15 cellular contexts compared by ENCODE assay signal in genomic region chr2:169071455-169071854, GRCh38. TPM values are rescaled to one million over a fixed set of nuclear protein-coding genes. Genes with fewer than 3 reads are reported as not detected.
DNase-seq lines count a peak whose midpoint lies in the region; ATAC-seq and TF ChIP-seq lines count a peak whose summit lies in the region.
"Had no signal": no experiment of that assay in that cellular context is flagged by ENCODE, and none has a peak within 500 bp of the region (broad histone marks: within the 10 kb centered on the region; RNA-seq: fewer than 3 reads in every experiment).

No MANE protein-coding gene starts in this region.

- no peak overlapping the region for H3K23ac ChIP-seq in neuronal stem cell (ENCODE audit: low read depth, low read length, poor library complexity)

- in situ Hi-C loops in HAP-1 (cut with MboI; ENCODE audit: low sequenced_read_pairs): no loop called here

- DNase-seq in MCF 10A (ENCODE audit: unreplicated experiment) (peak; percentile 87), breast epithelium (ENCODE audit: low spot score in 2 of 2) (no peak), NB4 (ENCODE audit: low read depth) (peak; percentile 74), HuH-7 (ENCODE audit: low spot score) (no peak), neuronal stem cell (ENCODE audit: low spot score) (no peak), HAP-1 (ENCODE audit: low spot score in 2 of 2) (no peak)
- DNase-seq: activated gamma-delta T cell treated with Interleukin-2 at 50 U/mL for 16 hours, natural killer cell, NCI-H1930 had no signal

- CTCF ChIA-PET in MCF 10A (lab: Yijun Ruan, JAX): interaction anchor here (0.9 to 1.2 kb wide), 4 partner anchors 15 to 122 kb away, joined by 3 to 4 read pairs (median 4); no protein-coding TSS in a partner anchor

- H4K8ac ChIP-seq in neuronal stem cell (ENCODE audit: low read depth, low read length): no peak overlapping the region

- POLR2A ChIA-PET in MCF 10A (lab: Yijun Ruan, JAX): interaction anchor here (0.6 to 1.9 kb wide), 14 partner anchors 9 to 371 kb away, joined by 3 to 11 read pairs (median 4); no protein-coding TSS in a partner anchor

- intact Hi-C loops in MCF 10A (cut with micrococcal nuclease): no loop called here
- intact Hi-C loops in breast epithelium (cut with DNase I; ENCODE audit: low total_unique reads): no loop called here

- no peaks in the 10 kb centered on the region for H3K36me3 ChIP-seq in breast epithelium
- no peaks in the 10 kb centered on the region for H3K36me3 ChIP-seq in subcutaneous abdominal adipose tissue (ENCODE audit: control insufficient read depth in 5 of 5, insufficient read depth in 5 of 5, low read length in 5 of 5)
- H3K36me3 ChIP-seq in neuronal stem cell (replicated peaks in 1 of 2; ENCODE audit: control insufficient read depth in 2 of 2, insufficient read depth in 2 of 2, low read length in 2 of 2): no peaks in the 10 kb centered on the region
- no peaks in the 10 kb centered on the region for H3K36me3 ChIP-seq in HAP-1 (replicated peaks)

- no peaks in the 10 kb centered on the region for H3K36me3 Mint-ChIP-seq in MCF 10A (ENCODE audit: insufficient read depth, unreplicated experiment)
- H3K36me3 Mint-ChIP-seq: natural killer cell had no signal

- no peak overlapping the region for H2AFZ ChIP-seq in neuronal stem cell (ENCODE audit: low read length)
- H2AFZ ChIP-seq: GM23338, PC-9 had no signal

- WGBS in neuronal stem cell (ENCODE audit: extremely low coverage in 2 of 2, insufficient read length in 2 of 2, insufficient replicate concordance in 1 of 2), 2 donors: no CpG with 5 or more reads among the region's 5 CpGs

- no peak overlapping the region for H3K4me2 ChIP-seq in neuronal stem cell (ENCODE audit: insufficient read depth, low read length, poor library complexity, severe bottlenecking)
- H3K4me2 ChIP-seq: GM23338, PC-9 had no signal

- TF ChIP-seq POLR2A in breast epithelium (IDR thresholded peaks at IDR 0.05) (no peak), NB4 (IDR thresholded peaks at IDR 0.05; ENCODE audit: extremely low read depth, insufficient read length) (no peak)

- H2BK120ac ChIP-seq in neuronal stem cell (ENCODE audit: low read depth, low read length): no peak overlapping the region

- no peaks in the 10 kb centered on the region for H3K9me3 Mint-ChIP-seq in MCF 10A (ENCODE audit: unreplicated experiment)
- H3K9me3 Mint-ChIP-seq: GM23338, natural killer cell had no signal

- H2BK15ac ChIP-seq in neuronal stem cell (ENCODE audit: low read length): no peak overlapping the region

- H2AK5ac ChIP-seq in neuronal stem cell (ENCODE audit: low read depth, low read length): no peak overlapping the region

- H3K27me3 ChIP-seq in breast epithelium (no peaks in the 10 kb centered on the region), subcutaneous abdominal adipose tissue (ENCODE audit: control insufficient read depth in 5 of 5, insufficient read depth in 4 of 5, low read length in 5 of 5) (no peaks in the 10 kb centered on the region), neuronal stem cell (ENCODE audit: control insufficient read depth in 3 of 3, insufficient read depth in 3 of 3, low read depth in 1 of 3, low read length in 3 of 3) (no peaks in the 10 kb centered on the region), HAP-1 (ENCODE audit: low read depth) (peaks cover 16% of the 10 kb centered on the region)

- H3K4ac ChIP-seq in neuronal stem cell (ENCODE audit: low read length): no peak overlapping the region

- H4K91ac ChIP-seq in neuronal stem cell (ENCODE audit: low read depth, low read length, poor library complexity): no peak overlapping the region

- no peaks in the 10 kb centered on the region for H3K9me3 ChIP-seq in breast epithelium
- no peaks in the 10 kb centered on the region for H3K9me3 ChIP-seq in subcutaneous abdominal adipose tissue (ENCODE audit: control insufficient read depth in 5 of 5, low read length in 5 of 5)
- no peaks in the 10 kb centered on the region for H3K9me3 ChIP-seq in neuronal stem cell (replicated peaks in 1 of 2; ENCODE audit: control insufficient read depth in 2 of 2, insufficient read depth in 1 of 2, low read depth in 1 of 2, low read length in 2 of 2)
- no peaks in the 10 kb centered on the region for H3K9me3 ChIP-seq in HAP-1

- H2BK5ac ChIP-seq in neuronal stem cell (ENCODE audit: low read length): no peak overlapping the region

- BruUV-seq in MCF 10A (replicated peaks; lab: Mats Ljungman, UMichigan): no TSS peak

- no peak overlapping the region for H3K18ac ChIP-seq in neuronal stem cell (ENCODE audit: low read length)

- no peak overlapping the region for H2BK12ac ChIP-seq in neuronal stem cell (ENCODE audit: low read length)

- H3K79me1 ChIP-seq in neuronal stem cell (ENCODE audit: low read depth, low read length): no peaks in the 10 kb centered on the region

- ATAC-seq in esophagus mucosa: peak; percentile 44
- ATAC-seq: GM23338, SK-N-SH treated with all-trans-retinoic acid at 6 μM for 48 hours had no signal

- H3K27ac Mint-ChIP-seq in MCF 10A (ENCODE audit: low read depth, unreplicated experiment): no peak overlapping the region
- H3K27ac Mint-ChIP-seq: GM23338 had no signal

- H3K27me3 Mint-ChIP-seq in MCF 10A (ENCODE audit: insufficient read depth, unreplicated experiment): no peaks in the 10 kb centered on the region

- H3K9ac ChIP-seq in subcutaneous abdominal adipose tissue (ENCODE audit: low read length in 5 of 5): no peak overlapping the region
- no peak overlapping the region for H3K9ac ChIP-seq in neuronal stem cell (ENCODE audit: low read depth, low read length, poor library complexity)

- H3K27ac ChIP-seq in breast epithelium (no peak overlapping the region), subcutaneous abdominal adipose tissue (ENCODE audit: low read depth, low read length) (peak overlapping the region; percentile 96), neuronal stem cell (replicated peaks; ENCODE audit: low read length) (no peak overlapping the region)
- H3K27ac ChIP-seq: PC-9 had no signal

- H3K4me3 ChIP-seq in breast epithelium (no peak overlapping the region), NB4 (ENCODE audit: low read depth, low read length) (peak overlapping the region; percentile 85), subcutaneous abdominal adipose tissue (ENCODE audit: low read depth in 1 of 5, low read length in 5 of 5) (no peak overlapping the region), neuronal stem cell (ENCODE audit: low read length in 2 of 2) (no peak overlapping the region), HAP-1 (no peak overlapping the region)
- H3K4me3 ChIP-seq: GM23338, PC-9 had no signal

- H3K4me3 Mint-ChIP-seq in MCF 10A (ENCODE audit: unreplicated experiment): no peak overlapping the region
- H3K4me3 Mint-ChIP-seq: GM23338, natural killer cell had no signal

- peaks cover 16% of the 10 kb centered on the region for H3K4me1 Mint-ChIP-seq in MCF 10A (ENCODE audit: insufficient read depth, unreplicated experiment)
- H3K4me1 Mint-ChIP-seq: GM23338 had no signal

- no peaks in the 10 kb centered on the region for H3K4me1 ChIP-seq in breast epithelium
- H3K4me1 ChIP-seq in subcutaneous abdominal adipose tissue (ENCODE audit: control insufficient read depth in 5 of 5, insufficient read depth in 5 of 5, low read length in 5 of 5): peaks cover 3 to 43% (median 29%) of the 10 kb centered on the region in 5 donors
- H3K4me1 ChIP-seq in neuronal stem cell (ENCODE audit: control insufficient read depth in 2 of 2, insufficient read depth in 1 of 2, low read depth in 1 of 2, low read length in 2 of 2): no peaks in the 10 kb centered on the region
- no peaks in the 10 kb centered on the region for H3K4me1 ChIP-seq in HAP-1

- TF ChIP-seq CTCF in MCF 10A (IDR thresholded peaks at IDR 0.05; ENCODE audit: unreplicated experiment): no peak
- no peak for TF ChIP-seq CTCF in breast epithelium (IDR thresholded peaks at IDR 0.05)
- TF ChIP-seq CTCF in NB4 (IDR thresholded peaks at IDR 0.05; ENCODE audit: low read depth, low read length): no peak

- H3K14ac ChIP-seq in neuronal stem cell (ENCODE audit: low read length): no peak overlapping the region

RNA-seq across cellular contexts. Expression of gene DHRS9, which starts 2.1 kb away (rescaled TPM):
- total RNA-seq in MCF 10A (2022) (0.21 TPM in 1 of 2 replicates, not detected in the other), breast epithelium (1 to 10 TPM in 2 of 3 donors, under 1 TPM in 1; 0.73 to 7.8 (median 3.3) TPM), esophagus mucosa (23.8 TPM)
- not detected for polyA plus RNA-seq in neuronal stem cell (2013, experiment 1 of 2)
- not detected for polyA plus RNA-seq in neuronal stem cell (2013, experiment 2 of 2)
- total RNA-seq: GM23338, NCI-H460, PC-9 had no signal
- polyA plus RNA-seq: GM23338 had no signal

RNA-seq across cellular contexts. Expression of gene ABCB11, which starts 40.3 kb away (rescaled TPM):
- 0.05 TPM in 1 of 2 replicates, not detected in the other for total RNA-seq in MCF 10A (2022)
- total RNA-seq in breast epithelium: 10 to 100 TPM in 1 of 3 donors, under 1 TPM in 2; under 0.01 to 18.4 (median 0.66) TPM
- total RNA-seq in esophagus mucosa: not detected
- polyA plus RNA-seq in neuronal stem cell (2013, experiment 1 of 2): 0.07 TPM
- 0.06 TPM for polyA plus RNA-seq in neuronal stem cell (2013, experiment 2 of 2)
- total RNA-seq: GM23338, NCI-H460, PC-9 had no signal
- polyA plus RNA-seq: GM23338 had no signal

Comparison
In these comparisons a context has a peak if more than half of its experiments do, and no peak if none do; other contexts are left out.
1. DNase-seq: peak in MCF 10A (single experiment) and NB4 (single experiment); none in breast epithelium (0 of 2), HuH-7 (single experiment), neuronal stem cell (single experiment) and HAP-1 (0 of 2).